In the genomic region with DNA sequence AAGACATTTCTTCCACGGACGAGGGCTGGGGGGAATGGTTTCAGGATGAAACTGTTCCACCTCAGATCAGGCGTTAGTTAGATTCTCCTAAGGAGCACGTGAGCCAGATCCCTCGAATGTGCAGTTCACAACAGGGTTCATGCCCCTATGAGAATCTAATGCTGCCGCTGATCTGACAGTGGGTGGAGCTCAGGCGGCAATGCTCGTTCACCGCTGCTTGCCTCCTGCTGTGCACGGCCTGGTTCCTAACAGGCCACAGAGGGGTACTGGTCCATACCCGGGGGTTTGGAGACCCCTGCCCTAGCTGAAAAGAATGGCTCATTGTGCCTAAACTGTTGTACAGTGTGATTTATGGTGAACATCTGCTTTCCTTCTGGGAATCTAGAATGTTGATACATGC, we compare ENCODE assay signal across 1 cellular context. TPM values are rescaled to one million over a fixed set of nuclear protein-coding genes. Genes with fewer than 3 reads are reported as not detected.
"Had no signal": no experiment of that assay in that cellular context is flagged by ENCODE, and none has a peak within 500 bp of the region (broad histone marks: within the 10 kb centered on the region; RNA-seq: fewer than 3 reads in every experiment).

No MANE protein-coding gene starts in this region.

RNA-seq across cellular contexts. Expression of a gene that starts 34.8 kb away (rescaled TPM):
- total RNA-seq: mesenteric fat pad had no signal
